27 cellular contexts compared by ENCODE assay signal in the genomic region with DNA sequence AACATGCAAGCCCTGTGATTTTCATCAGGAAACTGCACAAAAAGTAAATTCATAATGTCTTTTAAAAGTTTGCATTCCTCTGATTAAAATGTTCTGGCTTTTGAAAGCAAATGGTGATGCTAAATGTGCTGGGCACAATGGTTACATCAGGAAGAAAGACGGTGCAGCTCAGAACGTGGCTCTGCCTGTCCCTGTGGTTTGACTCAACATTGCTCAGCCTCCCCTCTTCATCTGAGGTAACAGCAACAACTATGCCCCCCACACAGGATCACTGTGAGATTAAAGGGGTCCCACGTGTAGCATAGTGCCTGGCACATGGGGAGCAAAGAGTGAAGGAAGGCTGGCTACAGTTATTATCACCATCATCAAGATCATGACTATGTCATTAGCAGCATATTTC.
"Had no signal": no experiment of that assay in that cellular context is flagged by ENCODE, and none has a peak within 500 bp of the region (broad histone marks: within the 10 kb centered on the region; RNA-seq: fewer than 3 reads in every experiment).

No MANE protein-coding gene starts in this region.

- DNase-seq: activated CD4-positive, alpha-beta memory T cell treated with anti-CD3 and anti-CD28 coated beads, Interleukin-2, amount 10 ng/mL, durations not matched to agents 7 days and 5 days; activated CD4-positive, alpha-beta T cell treated with anti-CD3 and anti-CD28 coated beads for 1 hour; activated CD4-positive, alpha-beta T cell treated with anti-CD3 and anti-CD28 coated beads, Interleukin-2, amount 10 ng/mL, durations not matched to agents 7 days and 5 days; activated CD8-positive, alpha-beta memory T cell treated with anti-CD3 and anti-CD28 coated beads, Interleukin-2, amount 50 U/mL, for 48 hours; activated gamma-delta T cell treated with Interleukin-2 at 50 U/mL for 16 hours; activated naive CD8-positive, alpha-beta T cell treated with anti-CD3 and anti-CD28 coated beads, Interleukin-2, amount 50 U/mL, for 24 hours; activated T-cell treated with anti-CD3 and anti-CD28 coated beads, Interleukin-2, amount 50 U/mL, for 24 hours; amygdala; dermis blood vessel endothelial cell; effector CD4-positive, alpha-beta T cell; heart left ventricle; left lung; lower lobe of right lung; mucosa of descending colon; stimulated activated CD4-positive, alpha-beta T cell treated with anti-CD3 and anti-CD28 coated beads, Interleukin-12 subunit alpha, Interleukin-12 subunit beta, amount 100 ng/mL, for 4 hours; stimulated activated CD4-positive, alpha-beta T cell treated with anti-CD3 and anti-CD28 coated beads, Interleukin-4, amount 100 ng/mL, for 1 hour; stimulated activated naive CD8-positive, alpha-beta T cell treated with anti-CD3 and anti-CD28 coated beads, Interleukin-15, Interleukin-2, amounts not matched to agents 100 U/mL and 50 U/mL, for 24 hours; SW 1271; T1000; upper lobe of left lung had no signal

- H3K4me3 ChIP-seq: heart left ventricle, left lung, lower lobe of right lung, mucosa of descending colon, skin epidermis, thoracic aorta, upper lobe of left lung had no signal

- ATAC-seq: activated naive CD8-positive, alpha-beta T cell treated with anti-CD3 and anti-CD28 coated beads, Interleukin-2, amount 50 U/mL, for 24 hours; activated T-helper 17 cell treated with anti-CD3 and anti-CD28 coated beads, Interleukin-2, amount 50 U/mL, for 72 hours; heart left ventricle; left lung; lower lobe of right lung; mucosa of descending colon; natural killer cell treated with Interleukin-12 subunit alpha and Interleukin-12 subunit beta and Interleukin-15 and Interleukin-18, amount 100 ng/mL, for 72 hours; sciatic nerve; stimulated activated naive CD8-positive, alpha-beta T cell treated with anti-CD3 and anti-CD28 coated beads, Interleukin-15, Interleukin-2, amounts not matched to agents 100 U/mL and 50 U/mL, for 24 hours had no signal

- H3K9me3 ChIP-seq: left lung, lower lobe of right lung, mucosa of descending colon, neutrophil, thoracic aorta, upper lobe of left lung had no signal

- FAIRE-seq: colon had no signal

- H3K27me3 ChIP-seq: heart left ventricle, left lung, neutrophil, upper lobe of left lung had no signal

- H3K27ac ChIP-seq: heart left ventricle, left lung, lower lobe of right lung, neutrophil, thoracic aorta, upper lobe of left lung had no signal

- H3K36me3 ChIP-seq: heart left ventricle, left lung, lower lobe of right lung, neutrophil, thoracic aorta, upper lobe of left lung had no signal
